Comparison of ENCODE assay signal across 26 cellular contexts in the genomic region with DNA sequence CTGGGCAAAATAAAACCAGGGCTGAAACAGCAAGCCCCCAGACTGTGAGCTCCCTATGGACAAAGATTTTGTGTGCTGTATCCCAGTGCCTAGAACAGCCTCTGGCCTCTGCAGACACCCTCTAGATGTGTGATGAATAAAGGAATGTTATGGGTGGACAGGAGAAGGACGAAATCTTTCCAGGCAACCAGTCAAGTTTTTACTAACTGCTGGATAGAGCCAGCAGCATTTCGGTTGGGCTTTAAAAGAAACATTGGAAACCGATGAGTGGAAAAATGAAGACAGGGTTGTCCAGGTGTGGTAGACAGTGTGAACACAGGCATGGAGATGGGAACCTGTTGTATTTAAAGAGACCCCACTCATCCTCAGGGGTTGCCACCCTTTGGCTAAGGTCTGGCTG. TPM values are rescaled to one million over a fixed set of nuclear protein-coding genes. Genes with fewer than 3 reads are reported as not detected.
"Had no signal": no experiment of that assay in that cellular context is flagged by ENCODE, and none has a peak within 500 bp of the region (broad histone marks: within the 10 kb centered on the region; RNA-seq: fewer than 3 reads in every experiment).

No MANE protein-coding gene starts in this region.

- DNase-seq: activated CD4-positive, alpha-beta T cell treated with anti-CD3 and anti-CD28 coated beads, Interleukin-2, amount 10 ng/mL, durations not matched to agents 7 days and 5 days; activated CD4-positive, CD25-positive, alpha-beta regulatory T cell treated with anti-CD3 and anti-CD28 coated beads, Interleukin-2, amount 50 U/mL, for 72 hours; activated CD8-positive, alpha-beta memory T cell treated with anti-CD3 and anti-CD28 coated beads, Interleukin-2, amount 10 ng/mL, durations not matched to agents 7 days and 5 days; activated CD8-positive, alpha-beta T cell treated with anti-CD3 and anti-CD28 coated beads for 36 hours; activated effector memory CD4-positive, alpha-beta T cell treated with anti-CD3 and anti-CD28 coated beads, Interleukin-2, amount 50 U/mL, for 16 hours; activated naive CD4-positive, alpha-beta T cell treated with anti-CD3 and anti-CD28 coated beads, Interleukin-2, amount 50 U/mL, for 16 hours; activated naive CD8-positive, alpha-beta T cell treated with anti-CD3 and anti-CD28 coated beads, Interleukin-2, amount 50 U/mL, for 24 hours; activated T-cell treated with anti-CD3 and anti-CD28 coated beads for 4 hours; anterior cingulate cortex; body of pancreas; effector CD8-positive, alpha-beta T cell; foreskin fibroblast; hippocampal formation; left ventricle myocardium superior; midbrain; natural killer cell; right cardiac atrium; stimulated activated CD4-positive, alpha-beta T cell treated with anti-CD3 and anti-CD28 coated beads, Interleukin-2, amount 100 ng/mL, for 24 hours; stimulated activated naive CD8-positive, alpha-beta T cell treated with anti-CD3 and anti-CD28 coated beads, Interleukin-15, amount 100 ng/mL, for 72 hours; uterus; WERI-Rb-1 had no signal

- H3K36me3 ChIP-seq: prostate gland, tibial nerve, uterus had no signal

- H3K4me1 ChIP-seq: prostate gland, uterus had no signal

- H3K4me3 ChIP-seq: body of pancreas, prostate gland, tibial nerve, uterus had no signal

- H3K9me3 ChIP-seq: body of pancreas, prostate gland, tibial nerve, uterus had no signal

- H3K27me3 ChIP-seq: body of pancreas, uterus had no signal

- H3K27ac ChIP-seq: body of pancreas, prostate gland, uterus, WERI-Rb-1 had no signal

- ATAC-seq: activated CD8-positive, alpha-beta memory T cell treated with anti-CD3 and anti-CD28 coated beads, Interleukin-2, amount 10 ng/mL, durations not matched to agents 7 days and 5 days; activated CD8-positive, alpha-beta T cell treated with anti-CD3 and anti-CD28 coated beads for 36 hours; activated naive CD8-positive, alpha-beta T cell treated with anti-CD3 and anti-CD28 coated beads, Interleukin-2, amount 50 U/mL, for 24 hours; body of pancreas; left ventricle myocardium superior; natural killer cell; right cardiac atrium; stimulated activated effector memory CD8-positive, alpha-beta T cell treated with anti-CD3 and anti-CD28 coated beads, Interleukin-12 subunit alpha, Interleukin-12 subunit beta, amount 100 ng/mL, for 72 hours; stimulated activated naive CD8-positive, alpha-beta T cell treated with anti-CD3 and anti-CD28 coated beads, Interleukin-15, amount 100 ng/mL, for 72 hours had no signal

RNA-seq across cellular contexts. Expression of a gene that starts 4.0 kb away (rescaled TPM):
- total RNA-seq: activated CD4-positive, alpha-beta T cell treated with anti-CD3 and anti-CD28 coated beads, Interleukin-2, amount 10 ng/mL, durations not matched to agents 7 days and 5 days; activated CD8-positive, alpha-beta memory T cell treated with anti-CD3 and anti-CD28 coated beads, Interleukin-2, amount 10 ng/mL, durations not matched to agents 7 days and 5 days; activated CD8-positive, alpha-beta T cell treated with anti-CD3 and anti-CD28 coated beads for 36 hours; cardiac septum; chondrocyte; left ventricle myocardium superior; natural killer cell; right cardiac atrium; tibial nerve had no signal
